ENCODE assay signal across 10 cellular contexts in genomic region chr1:155968670-155969069, GRCh38. TPM values are rescaled to one million over a fixed set of nuclear protein-coding genes. Genes with fewer than 3 reads are reported as not detected.
DNase-seq lines count a peak whose midpoint lies in the region; ATAC-seq, FAIRE-seq and TF ChIP-seq lines count a peak whose summit lies in the region.
"Had no signal": no experiment of that assay in that cellular context is flagged by ENCODE, and none has a peak within 500 bp of the region (broad histone marks: within the 10 kb centered on the region; RNA-seq: fewer than 3 reads in every experiment).

No MANE protein-coding gene starts in this region.

- H3K4me3 ChIP-seq in spleen (peak overlapping the region in 1 of 8 donors; percentile 41), small intestine (ENCODE audit: low read depth in 1 of 2, low read length in 2 of 2) (no peak overlapping the region), aorta (ENCODE audit: low read length in 2 of 2) (no peak overlapping the region)
- H3K4me3 ChIP-seq: K562 had no signal

- FAIRE-seq in small intestine (lab: Jason Lieb, UNC), result no peak
- FAIRE-seq in GM12891 (lab: Jason Lieb, UNC), result no peak
- FAIRE-seq: K562 had no signal

- no peaks in the 10 kb centered on the region for H3K9me3 Mint-ChIP-seq in activated naive CD4-positive, alpha-beta T cell treated with anti-CD3 and anti-CD28 coated beads, Interleukin-2, amount 50 U/mL, for 72 hours

- H3K27ac Mint-ChIP-seq in activated naive CD4-positive, alpha-beta T cell treated with anti-CD3 and anti-CD28 coated beads, Interleukin-2, amount 50 U/mL, for 72 hours, result peak overlapping the region; percentile 87 to 97

- H3K36me3 Mint-ChIP-seq in activated naive CD4-positive, alpha-beta T cell treated with anti-CD3 and anti-CD28 coated beads, Interleukin-2, amount 50 U/mL, for 72 hours, result peaks cover 10 to 20% of the 10 kb centered on the region in 2 donors

- DNase-seq in NCI-H1105 (lab: John Stamatoyannopoulos, UW) (peak; percentile 68), hepatic stellate cell (ENCODE audit: low spot score) (peak; percentile 73), spleen (no peak), small intestine (no peak), GM12891 (ENCODE audit: insufficient read length, low spot score) (no peak), aorta (no peak)
- DNase-seq in activated naive CD4-positive, alpha-beta T cell treated with anti-CD3 and anti-CD28 coated beads, Interleukin-2, amount 50 U/mL, for 72 hours (ENCODE audit: low spot score in 2 of 2), result no peak

- H3K9me3 ChIP-seq in spleen, result no peaks in the 10 kb centered on the region
- H3K9me3 ChIP-seq in small intestine (ENCODE audit: control insufficient read depth, low read depth), result no peaks in the 10 kb centered on the region
- no peaks in the 10 kb centered on the region for H3K9me3 ChIP-seq in aorta (ENCODE audit: control insufficient read depth, low read length)

- H3K27ac ChIP-seq in spleen (peak overlapping the region; percentile 55 to 99 (median 92)), small intestine (ENCODE audit: low read depth in 1 of 2, low read length in 1 of 2) (peak overlapping the region in 1 of 2 donors; percentile 64), aorta (ENCODE audit: low read depth in 1 of 2, low read length in 2 of 2) (peak overlapping the region in 1 of 2 donors; percentile 65)

- H3K27me3 ChIP-seq in spleen (replicated peaks in 1 of 7) (no peaks in the 10 kb centered on the region), small intestine (ENCODE audit: control insufficient read depth in 2 of 2, insufficient read depth in 2 of 2, low read length in 2 of 2) (no peaks in the 10 kb centered on the region), aorta (ENCODE audit: control insufficient read depth in 1 of 2, insufficient read depth in 2 of 2, low read length in 1 of 2) (no peaks in the 10 kb centered on the region)

- H3K36me3 ChIP-seq in spleen (peaks cover 3 to 89% (median 50%) of the 10 kb centered on the region in 6 donors), small intestine (ENCODE audit: control insufficient read depth in 2 of 2, insufficient read depth in 2 of 2, low read length in 2 of 2) (peaks cover 15 to 24% of the 10 kb centered on the region in 2 donors), aorta (ENCODE audit: control insufficient read depth in 1 of 2, insufficient read depth in 2 of 2, low read length in 1 of 2) (peaks cover 0 to 9% of the 10 kb centered on the region in 2 donors)

- H3K4me1 ChIP-seq in spleen (peaks cover 74 to 97% (median 84%) of the 10 kb centered on the region in 6 donors), small intestine (ENCODE audit: control insufficient read depth in 2 of 2, insufficient read depth in 1 of 2, low read depth in 1 of 2, low read length in 1 of 2) (peaks cover 3 to 12% of the 10 kb centered on the region in 2 donors), aorta (ENCODE audit: control insufficient read depth in 1 of 2, insufficient read depth in 2 of 2, low read length in 2 of 2) (no peaks in the 10 kb centered on the region)

- no peak for ATAC-seq in activated naive CD4-positive, alpha-beta T cell treated with anti-CD3 and anti-CD28 coated beads, Interleukin-2, amount 50 U/mL, for 72 hours
- no peak for ATAC-seq in aorta (ENCODE audit: low FRiP score)
- ATAC-seq: K562, left lobe of liver had no signal

- intact Hi-C loops in spleen (cut with DNase I; ENCODE audit: low total_unique reads), result no loop called here
- intact Hi-C loops in aorta (cut with DNase I), result no loop called here

- TF ChIP-seq POLR2A in spleen (IDR thresholded peaks at IDR 0.05) (no peak), GM12891 (IDR thresholded peaks at IDR 0.05; ENCODE audit: low read depth, low read length) (no peak)

- 37 to 64% (median 47%) methylated on average over 3 of the region's 3 CpGs for WGBS in spleen, 5 donors
- WGBS in small intestine, 3 donors, result 55 to 77% (median 73%) methylated on average over 3 of the region's 3 CpGs
- 7 to 8% methylated on average over 3 of the region's 3 CpGs for WGBS in aorta, 2 donors

- TF ChIP-seq CTCF in spleen (IDR thresholded peaks at IDR 0.05 in 8 of 11, conservative IDR thresholded peaks at IDR 0.05 in 3 of 11), result no peak

TF ChIP-seq in GM12891, 5 proteins besides CTCF, POLR2A, EP300 and RAD21:
- TF ChIP-seq TAF1 (IDR thresholded peaks at IDR 0.05; ENCODE audit: low read depth, low read length), result no peak
- no peak for TF ChIP-seq POU2F2 (IDR thresholded peaks at IDR 0.05; ENCODE audit: low read depth, low read length)
- no peak for TF ChIP-seq SPI1 (IDR thresholded peaks at IDR 0.05; ENCODE audit: low read depth, low read length)
- no peak for TF ChIP-seq PAX5 (IDR thresholded peaks at IDR 0.05; ENCODE audit: insufficient read depth, low read length, severe bottlenecking)
- TF ChIP-seq POLR2AphosphoS5 (IDR thresholded peaks at IDR 0.05; ENCODE audit: low read depth, low read length), result no peak

RNA-seq across cellular contexts. Expression of gene ARHGEF2, which starts 9.7 kb away (rescaled TPM):
- total RNA-seq in activated naive CD4-positive, alpha-beta T cell treated with anti-CD3 and anti-CD28 coated beads, Interleukin-2, amount 50 U/mL, for 72 hours, result 100 to 1,000 TPM; 131 to 238 TPM
- total RNA-seq in spleen, result 100 to 1,000 TPM; 129 to 228 (median 192) TPM
- polyA plus RNA-seq in spleen, result 10 to 100 TPM; 45.1 to 83.0 (median 63.4) TPM
- 10 to 100 TPM; 14.6 to 41.4 (median 35.1) TPM for polyA plus RNA-seq in small intestine
- polyA plus RNA-seq in GM12891 (2012; ENCODE audit: low read depth, missing spikeins), result 45.2 TPM
- 100 to 1,000 TPM; 175 to 217 TPM for total RNA-seq in aorta
- polyA plus RNA-seq in aorta, result 10 to 100 TPM; 58.3 to 58.9 TPM

RNA-seq across cellular contexts. Expression of gene RXFP4, which starts 27.2 kb away (rescaled TPM):
- total RNA-seq in activated naive CD4-positive, alpha-beta T cell treated with anti-CD3 and anti-CD28 coated beads, Interleukin-2, amount 50 U/mL, for 72 hours, result not detected
- under 1 TPM in 1 of 7 donors, not detected in 6; 0.88 TPM for total RNA-seq in spleen
- under 1 TPM in 1 of 3 donors, not detected in 2; 0.06 TPM for polyA plus RNA-seq in spleen
- polyA plus RNA-seq in small intestine, result 1 to 10 TPM in 1 of 3 donors, under 1 TPM in 1, not detected in 1; 0.82 to 1.3 TPM
- not detected for polyA plus RNA-seq in GM12891 (2012; ENCODE audit: low read depth, missing spikeins)
- total RNA-seq in aorta, result not detected
- polyA plus RNA-seq in aorta, result not detected
- total RNA-seq: activated CD8-positive, alpha-beta memory T cell treated with anti-CD3 and anti-CD28 coated beads for 36 hours; left lobe of liver had no signal
- polyA plus RNA-seq: K562 had no signal

RNA-seq across cellular contexts. Expression of gene KHDC4, which starts 34.5 kb away (rescaled TPM):
- 100 to 1,000 TPM in 1 of 2 donors, 10 to 100 TPM in 1; 81.2 to 100 TPM for total RNA-seq in activated naive CD4-positive, alpha-beta T cell treated with anti-CD3 and anti-CD28 coated beads, Interleukin-2, amount 50 U/mL, for 72 hours
- total RNA-seq in spleen, result 10 to 100 TPM; 43.2 to 70.5 (median 59.3) TPM
- polyA plus RNA-seq in spleen, result 10 to 100 TPM; 24.9 to 33.8 (median 29.3) TPM
- polyA plus RNA-seq in small intestine, result 10 to 100 TPM in 2 of 3 donors, 1 to 10 TPM in 1; 7.3 to 29.5 (median 15.0) TPM
- polyA plus RNA-seq in GM12891 (2012; ENCODE audit: low read depth, missing spikeins), result 27.8 TPM
- 10 to 100 TPM; 47.0 to 60.5 TPM for total RNA-seq in aorta
- 10 to 100 TPM in 1 of 2 donors, 1 to 10 TPM in 1; 6.8 to 49.5 TPM for polyA plus RNA-seq in aorta

RNA-seq across cellular contexts. Expression of gene SSR2, which starts 52.1 kb away (rescaled TPM):
- 100 to 1,000 TPM; 178 TPM for total RNA-seq in activated naive CD4-positive, alpha-beta T cell treated with anti-CD3 and anti-CD28 coated beads, Interleukin-2, amount 50 U/mL, for 72 hours
- total RNA-seq in spleen, result 100 to 1,000 TPM; 152 to 254 (median 183) TPM
- polyA plus RNA-seq in spleen, result 100 to 1,000 TPM; 198 to 291 (median 224) TPM
- 100 to 1,000 TPM; 133 to 316 (median 223) TPM for polyA plus RNA-seq in small intestine
- polyA plus RNA-seq in GM12891 (2012; ENCODE audit: low read depth, missing spikeins), result 186 TPM
- 100 to 1,000 TPM; 151 to 152 TPM for total RNA-seq in aorta
- 100 to 1,000 TPM; 232 to 245 TPM for polyA plus RNA-seq in aorta

RNA-seq across cellular contexts. Expression of gene RIT1, which starts 57.5 kb away (rescaled TPM):
- total RNA-seq in activated naive CD4-positive, alpha-beta T cell treated with anti-CD3 and anti-CD28 coated beads, Interleukin-2, amount 50 U/mL, for 72 hours, result 10 to 100 TPM; 33.1 to 49.2 TPM
- 10 to 100 TPM; 48.1 to 66.2 (median 52.6) TPM for total RNA-seq in spleen
- polyA plus RNA-seq in spleen, result 10 to 100 TPM in 2 of 3 donors, 1 to 10 TPM in 1; 9.0 to 16.3 (median 10.2) TPM
- 10 to 100 TPM in 1 of 3 donors, 1 to 10 TPM in 2; 9.7 to 13.4 (median 9.9) TPM for polyA plus RNA-seq in small intestine
- polyA plus RNA-seq in GM12891 (2012; ENCODE audit: low read depth, missing spikeins), result 19.1 TPM
- total RNA-seq in aorta, result 10 to 100 TPM; 49.6 to 49.9 TPM
- polyA plus RNA-seq in aorta, result 10 to 100 TPM; 16.4 to 19.0 TPM

Comparison
In these comparisons a context has a peak if more than half of its experiments do, and no peak if none do; other contexts are left out.
1. DNase-seq: peak in NCI-H1105 (single experiment) and hepatic stellate cell (single experiment); none in activated naive CD4-positive, alpha-beta T cell treated with anti-CD3 and anti-CD28 coated beads, Interleukin-2, amount 50 U/mL, for 72 hours (0 of 2), spleen (single experiment), small intestine (single experiment), GM12891 (single experiment) and aorta (0 of 2).